Comparison of ENCODE assay signal across 8 cellular contexts in genomic region chr6:20092071-20092566, GRCh38.
A peak's percentile ranks its signal among the peaks of the same experiment; 100 is the strongest.
DNase-seq lines count a peak whose midpoint lies in the region; ATAC-seq lines count a peak whose summit lies in the region.

No MANE protein-coding gene starts in this region.

- H3K27ac Mint-ChIP-seq in T-helper 17 cell = no peak overlapping the region

- no peaks in the 10 kb centered on the region for H3K4me1 Mint-ChIP-seq in T-helper 17 cell

- in situ Hi-C loops in Caki2 (cut with HindIII; ENCODE audit: low pct_unique_long_range_greater_than_20kb, low sequenced_read_pairs) = no loop called here

- H3K4me3 Mint-ChIP-seq in T-helper 17 cell = no peak overlapping the region

- no peaks in the 10 kb centered on the region for H3K36me3 Mint-ChIP-seq in T-helper 17 cell (ENCODE audit: low read depth)

- H3K9me3 ChIP-seq in T-helper 17 cell (ENCODE audit: control insufficient read depth, low read length, poor library complexity, severe bottlenecking) = no peaks in the 10 kb centered on the region

- ATAC-seq in GM19455 (IDR thresholded peaks at IDR 0.05; ENCODE audit: unreplicated experiment) (peak; percentile 60), T-helper 17 cell (peak; percentile 45), HG03457 (IDR thresholded peaks at IDR 0.05; ENCODE audit: unreplicated experiment) (no peak), GM18907 (IDR thresholded peaks at IDR 0.05; ENCODE audit: unreplicated experiment) (no peak)

- DNase-seq in Caki2 (ENCODE audit: low read depth) (peak; percentile 50), NCI-H1105 (lab: John Stamatoyannopoulos, UW) (peak; percentile 24), T-helper 17 cell (no peak), germinal center (ENCODE audit: low spot score) (peak; percentile 5), retina (peak; percentile 57)

- no peaks in the 10 kb centered on the region for H3K27me3 Mint-ChIP-seq in T-helper 17 cell

Comparison
In these comparisons a context has a peak if more than half of its experiments do, and no peak if none do; other contexts are left out.
1. DNase-seq: peak in Caki2 (single experiment), NCI-H1105 (single experiment), germinal center (single experiment) and retina (single experiment); none in T-helper 17 cell (0 of 3).
2. ATAC-seq: peak in GM19455 (single experiment) and T-helper 17 cell (single experiment); none in HG03457 (single experiment) and GM18907 (single experiment).